1 cellular context compared by ENCODE assay signal in the genomic region with DNA sequence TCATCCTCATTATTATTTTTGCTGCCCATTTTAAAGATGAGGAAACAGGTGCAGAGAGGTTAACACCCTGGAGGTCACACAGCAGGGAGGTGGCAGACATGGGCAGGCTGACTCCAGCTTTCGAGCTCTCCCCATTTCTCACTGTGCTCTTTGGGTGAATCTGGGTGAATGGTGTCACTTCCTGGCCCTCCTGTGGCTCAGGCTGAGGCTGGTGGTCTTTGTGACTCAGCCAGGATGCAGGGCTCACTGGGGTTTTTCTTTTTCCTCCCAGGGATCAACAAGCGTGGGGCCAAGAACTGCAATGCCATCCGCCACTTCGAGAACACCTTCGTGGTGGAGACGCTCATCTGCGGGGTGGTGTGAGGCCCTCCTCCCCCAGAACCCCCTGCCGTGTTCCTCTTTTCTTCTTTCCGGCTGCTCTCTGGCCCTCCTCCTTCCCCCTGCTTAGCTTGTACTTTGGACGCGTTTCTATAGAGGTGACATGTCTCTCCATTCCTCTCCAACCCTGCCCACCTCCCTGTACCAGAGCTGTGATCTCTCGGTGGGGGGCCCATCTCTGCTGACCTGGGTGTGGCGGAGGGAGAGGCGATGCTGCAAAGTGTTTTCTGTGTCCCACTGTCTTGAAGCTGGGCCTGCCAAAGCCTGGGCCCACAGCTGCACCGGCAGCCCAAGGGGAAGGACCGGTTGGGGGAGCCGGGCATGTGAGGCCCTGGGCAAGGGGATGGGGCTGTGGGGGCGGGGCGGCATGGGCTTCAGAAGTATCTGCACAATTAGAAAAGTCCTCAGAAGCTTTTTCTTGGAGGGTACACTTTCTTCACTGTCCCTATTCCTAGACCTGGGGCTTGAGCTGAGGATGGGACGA.
TF ChIP-seq lines count a peak whose summit lies in the region.

No MANE protein-coding gene starts in this region.

TF ChIP-seq in HepG2, 621 proteins besides CTCF, POLR2A, EP300 and RAD21:
- TF ChIP-seq TFE3 (CRISPR knock-in tag; IDR thresholded peaks at IDR 0.05) (no peak), RNF2 (conservative IDR thresholded peaks at IDR 0.05; ENCODE audit: low read depth) (no peak), POLR2AphosphoS5 (IDR thresholded peaks at IDR 0.05; ENCODE audit: low read depth, low read length) (no peak), ZNF615 (CRISPR knock-in tag; IDR thresholded peaks at IDR 0.05; ENCODE audit: borderline replicate concordance) (no peak), ZNF782 (CRISPR knock-in tag; IDR thresholded peaks at IDR 0.05; ENCODE audit: borderline replicate concordance) (no peak), ZNF776 (CRISPR knock-in tag; IDR thresholded peaks at IDR 0.05) (no peak), ZNF749 (CRISPR knock-in tag; IDR thresholded peaks at IDR 0.05; ENCODE audit: borderline replicate concordance) (no peak), USF2 (IDR thresholded peaks at IDR 0.05; ENCODE audit: low read depth, low read length) (no peak), USF2 (CRISPR knock-in tag; IDR thresholded peaks at IDR 0.05; ENCODE audit: borderline replicate concordance) (no peak), CENPBD1 (CRISPR knock-in tag; IDR thresholded peaks at IDR 0.05; ENCODE audit: borderline replicate concordance, low read depth) (no peak), DNMT3B (CRISPR knock-in tag; conservative IDR thresholded peaks at IDR 0.05) (no peak), RBM22 (optimal IDR thresholded peaks at IDR 0.05; ENCODE audit: low read length) (no peak), SOX6 (IDR thresholded peaks at IDR 0.05) (no peak), SOX6 (CRISPR knock-in tag; IDR thresholded peaks at IDR 0.05) (no peak), ZNF569 (CRISPR knock-in tag; IDR thresholded peaks at IDR 0.05; ENCODE audit: borderline replicate concordance) (no peak), NKX3-1 (CRISPR knock-in tag; IDR thresholded peaks at IDR 0.05) (no peak), ZNF235 (CRISPR knock-in tag; IDR thresholded peaks at IDR 0.05; ENCODE audit: borderline replicate concordance) (no peak), ZNF337 (CRISPR knock-in tag; IDR thresholded peaks at IDR 0.05; ENCODE audit: borderline replicate concordance, low read depth) (no peak), ZNF737 (CRISPR knock-in tag; IDR thresholded peaks at IDR 0.05; ENCODE audit: borderline replicate concordance) (no peak), ZNF556 (CRISPR knock-in tag; IDR thresholded peaks at IDR 0.05; ENCODE audit: borderline replicate concordance) (no peak)
